In the genomic region with DNA sequence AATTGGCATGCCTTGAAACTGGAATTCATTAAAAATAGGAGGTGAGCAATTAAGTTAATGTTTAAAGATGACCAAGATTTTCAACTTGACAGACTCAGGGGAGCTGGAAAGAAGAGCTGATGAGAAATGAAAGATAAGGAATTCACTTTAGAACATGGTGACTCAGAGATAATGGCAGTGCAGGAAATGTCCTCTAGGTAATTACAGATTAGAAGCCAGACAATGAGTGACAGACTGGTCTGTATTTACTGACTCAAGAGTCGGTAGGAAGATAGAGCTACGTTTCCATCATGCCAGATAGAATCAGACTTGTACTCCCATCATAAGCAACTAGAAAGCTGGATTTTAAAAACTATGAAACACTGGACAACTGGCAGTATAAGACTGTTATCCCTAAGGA, we compare ENCODE assay signal across 23 cellular contexts.
DNase-seq lines count a peak whose midpoint lies in the region; ATAC-seq, FAIRE-seq and TF ChIP-seq lines count a peak whose summit lies in the region.
"Had no signal": no experiment of that assay in that cellular context is flagged by ENCODE, and none has a peak within 500 bp of the region (broad histone marks: within the 10 kb centered on the region; RNA-seq: fewer than 3 reads in every experiment).

No MANE protein-coding gene starts in this region.

- no peaks in the 10 kb centered on the region for H3K9me1 ChIP-seq in K562 (ENCODE audit: control insufficient read depth, insufficient read depth, low read length)

- H3K27me3 Mint-ChIP-seq in stimulated activated memory B cell treated with anti-CD40 and anti-IgM and Interleukin-4, amounts not matched to agents 10 μg/mL and 1 μg/mL and 100 μg/mL, for 72 hours = no peaks in the 10 kb centered on the region

- BruUV-seq in K562 (replicated peaks; lab: Mats Ljungman, UMichigan) = no TSS peak

- CTCF ChIA-PET in K562 (lab: Yijun Ruan, JAX; ENCODE audit: low intra/inter-chr PET ratio) = no interaction called here

- FAIRE-seq in K562 (lab: Jason Lieb, UNC) = no peak
- FAIRE-seq: A204.1, GM12878, H54 had no signal

- H3K4me3 ChIP-seq in K562 = no peak overlapping the region
- no peak overlapping the region for H3K4me3 ChIP-seq in neural cell (ENCODE audit: low read length)
- H3K4me3 ChIP-seq in ascending aorta = no peak overlapping the region
- H3K4me3 ChIP-seq: GM12878, GM23338 had no signal

- no peak overlapping the region for H3K27ac Mint-ChIP-seq in stimulated activated memory B cell treated with anti-CD40 and anti-IgM and Interleukin-4, amounts not matched to agents 10 μg/mL and 1 μg/mL and 100 μg/mL, for 72 hours
- H3K27ac Mint-ChIP-seq: CD4-positive, CD25-positive, alpha-beta regulatory T cell; CD8-positive, alpha-beta memory T cell; GM23338 had no signal

- TF ChIP-seq EP300 in K562 (IDR thresholded peaks at IDR 0.05; ENCODE audit: low read length) (no peak), neural cell (conservative IDR thresholded peaks at IDR 0.05; ENCODE audit: poor library complexity, severe bottlenecking) (no peak)

- H3K9ac ChIP-seq in K562 (ENCODE audit: insufficient read depth in 1 of 2, low read depth in 2 of 2, low read length in 2 of 2) = no peak overlapping the region
- no peak overlapping the region for H3K9ac ChIP-seq in neural cell (ENCODE audit: low read length)

- H3K9me2 ChIP-seq in neural cell (ENCODE audit: insufficient read depth, low read length) = no peaks in the 10 kb centered on the region

- ATAC-seq in K562 (no peak), HG03159 (IDR thresholded peaks at IDR 0.05; ENCODE audit: unreplicated experiment) (no peak)
- ATAC-seq in stimulated activated memory B cell treated with anti-CD40 and anti-IgM and Interleukin-4, amounts not matched to agents 10 μg/mL and 1 μg/mL and 100 μg/mL, for 72 hours = no peak
- ATAC-seq: GM12878, GM23338 had no signal

- intact Hi-C loops in K562 (cut with micrococcal nuclease) (no loop called here), ascending aorta (cut with DNase I) (no loop called here)

- H4K20me1 ChIP-seq in K562 (replicated peaks; ENCODE audit: control insufficient read depth, insufficient read depth, low read length) (no peaks in the 10 kb centered on the region), neural cell (ENCODE audit: insufficient read depth) (no peaks in the 10 kb centered on the region)

- no peaks in the 10 kb centered on the region for H3F3A ChIP-seq in neural cell (ENCODE audit: insufficient read depth, low read length, poor library complexity, severe bottlenecking)

- no peaks in the 10 kb centered on the region for H3K4me1 Mint-ChIP-seq in stimulated activated memory B cell treated with anti-CD40 and anti-IgM and Interleukin-4, amounts not matched to agents 10 μg/mL and 1 μg/mL and 100 μg/mL, for 72 hours
- H3K4me1 Mint-ChIP-seq: CD8-positive, alpha-beta memory T cell; GM23338 had no signal

- TF ChIP-seq CTCF in K562 (IDR thresholded peaks at IDR 0.05 in 2 of 3, conservative IDR thresholded peaks at IDR 0.05 in 1 of 3; ENCODE audit: insufficient read depth in 2 of 3, low read depth in 1 of 3, low read length in 3 of 3) = no peak
- no peak for TF ChIP-seq CTCF in neural cell (IDR thresholded peaks at IDR 0.05; ENCODE audit: poor library complexity, severe bottlenecking)
- TF ChIP-seq CTCF in ascending aorta (IDR thresholded peaks at IDR 0.05) = no peak

- WGBS in K562 (ENCODE audit: insufficient coverage, low coverage, missing lambda C conversion rate) = 0% methylated on average over 2 of the region's 2 CpGs

- no peak for TF ChIP-seq POLR2A in K562 (conservative IDR thresholded peaks at IDR 0.05)

- no peaks in the 10 kb centered on the region for H3K36me3 ChIP-seq in K562 (ENCODE audit: control insufficient read depth, insufficient read depth, low read length)
- H3K36me3 ChIP-seq in neural cell (ENCODE audit: insufficient read depth, low read length) = no peaks in the 10 kb centered on the region
- H3K36me3 ChIP-seq in ascending aorta = no peaks in the 10 kb centered on the region
- H3K36me3 ChIP-seq: BE2C had no signal

- H3K4me1 ChIP-seq in K562 (replicated peaks in 1 of 2; ENCODE audit: control insufficient read depth in 2 of 2, insufficient read depth in 2 of 2, low read length in 2 of 2) (no peaks in the 10 kb centered on the region), ascending aorta (no peaks in the 10 kb centered on the region)
- H3K4me1 ChIP-seq: BE2C had no signal

- H3K27ac ChIP-seq in K562 (ENCODE audit: extremely low read depth, low read depth, low read length) (no peak overlapping the region), neural cell (ENCODE audit: low read length) (no peak overlapping the region), ascending aorta (no peak overlapping the region)
- H3K27ac ChIP-seq: HL-60 had no signal

- H3K9me3 Mint-ChIP-seq in stimulated activated memory B cell treated with anti-CD40 and anti-IgM and Interleukin-4, amounts not matched to agents 10 μg/mL and 1 μg/mL and 100 μg/mL, for 72 hours = peaks cover 7% of the 10 kb centered on the region

- H3K27me3 ChIP-seq in K562 (ENCODE audit: control insufficient read depth in 2 of 2, insufficient read depth in 2 of 2, low read length in 2 of 2) = no peaks in the 10 kb centered on the region
- no peaks in the 10 kb centered on the region for H3K27me3 ChIP-seq in neural cell (ENCODE audit: insufficient read depth, low read depth, low read length)
- no peaks in the 10 kb centered on the region for H3K27me3 ChIP-seq in ascending aorta
- H3K27me3 ChIP-seq: BE2C had no signal

- H3K79me2 ChIP-seq in K562 (ENCODE audit: control insufficient read depth, insufficient read depth, low read length) (no peaks in the 10 kb centered on the region), neural cell (replicated peaks; ENCODE audit: insufficient read depth, low read length) (no peaks in the 10 kb centered on the region)

- H3K4me2 ChIP-seq in K562 (ENCODE audit: insufficient read depth, low read length) = no peak overlapping the region
- no peak overlapping the region for H3K4me2 ChIP-seq in neural cell (ENCODE audit: low read length)
- H3K4me2 ChIP-seq: GM23338 had no signal

- no peaks in the 10 kb centered on the region for H3K9me3 ChIP-seq in K562 (replicated peaks; ENCODE audit: control insufficient read depth, insufficient read depth, low read depth, low read length)
- peaks cover 4% of the 10 kb centered on the region for H3K9me3 ChIP-seq in neural cell (ENCODE audit: low read length)
- H3K9me3 ChIP-seq in ascending aorta = no peaks in the 10 kb centered on the region
- H3K9me3 ChIP-seq: BE2C had no signal

- H3K36me3 Mint-ChIP-seq in stimulated activated memory B cell treated with anti-CD40 and anti-IgM and Interleukin-4, amounts not matched to agents 10 μg/mL and 1 μg/mL and 100 μg/mL, for 72 hours = no peaks in the 10 kb centered on the region
- H3K36me3 Mint-ChIP-seq: CD4-positive, CD25-positive, alpha-beta regulatory T cell; CD8-positive, alpha-beta memory T cell had no signal

- POLR2A ChIA-PET in K562 (lab: Yijun Ruan, JAX) = interaction anchor here (0.7 kb wide), 1 partner anchor 947 kb away, joined by 3 read pairs; no protein-coding TSS in a partner anchor

- TF ChIP-seq RAD21 in K562 (CRISPR knock-in tag; conservative IDR thresholded peaks at IDR 0.05 in 1 of 2, IDR thresholded peaks at IDR 0.05 in 1 of 2) (no peak), neural cell (conservative IDR thresholded peaks at IDR 0.05) (no peak)

- no peak overlapping the region for H3K4me3 Mint-ChIP-seq in stimulated activated memory B cell treated with anti-CD40 and anti-IgM and Interleukin-4, amounts not matched to agents 10 μg/mL and 1 μg/mL and 100 μg/mL, for 72 hours
- H3K4me3 Mint-ChIP-seq: CD8-positive, alpha-beta memory T cell; GM23338 had no signal

- H2AFZ ChIP-seq in K562 (ENCODE audit: low read depth, low read length) (no peak overlapping the region), neural cell (ENCODE audit: low read depth, low read length) (no peak overlapping the region)
- H2AFZ ChIP-seq: GM23338 had no signal

- in situ Hi-C loops in K562 (cut with MboI) = no loop called here

- DNase-seq in RPMI7951 (ENCODE audit: low read depth) (peak; percentile 8), K562 (ENCODE audit: extremely low read depth in 1 of 4, low spot score in 3 of 4) (peak in 1 of 4 experiments; percentile 5), islet precursor cell (peak; percentile 53), ascending aorta (ENCODE audit: low spot score in 2 of 2) (no peak)
- DNase-seq: ACHN; BE2C; C1 segment of cervical spinal cord; CD4-positive, CD25-positive, alpha-beta regulatory T cell; CD8-positive, alpha-beta memory T cell; COR-L47; DMS 273 treated with DMSO at 0.1 percent for 48 hours; DMS53; DND-41; EL; HCEC 1CT had no signal

TF ChIP-seq in K562, 482 proteins besides CTCF, POLR2A, EP300 and RAD21 (continues in another document):
- TF ChIP-seq, protein P1, sequence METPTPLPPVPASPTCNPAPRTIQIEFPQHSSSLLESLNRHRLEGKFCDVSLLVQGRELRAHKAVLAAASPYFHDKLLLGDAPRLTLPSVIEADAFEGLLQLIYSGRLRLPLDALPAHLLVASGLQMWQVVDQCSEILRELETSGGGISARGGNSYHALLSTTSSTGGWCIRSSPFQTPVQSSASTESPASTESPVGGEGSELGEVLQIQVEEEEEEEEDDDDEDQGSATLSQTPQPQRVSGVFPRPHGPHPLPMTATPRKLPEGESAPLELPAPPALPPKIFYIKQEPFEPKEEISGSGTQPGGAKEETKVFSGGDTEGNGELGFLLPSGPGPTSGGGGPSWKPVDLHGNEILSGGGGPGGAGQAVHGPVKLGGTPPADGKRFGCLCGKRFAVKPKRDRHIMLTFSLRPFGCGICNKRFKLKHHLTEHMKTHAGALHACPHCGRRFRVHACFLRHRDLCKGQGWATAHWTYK (CRISPR knock-in tag; IDR thresholded peaks at IDR 0.05) = no peak

TF ChIP-seq in neural cell, 6 proteins besides CTCF, POLR2A, EP300 and RAD21 (continues in another document):
- TF ChIP-seq POLR2AphosphoS5 (IDR thresholded peaks at IDR 0.05) = peak; percentile 45

Comparison
In these comparisons a context has a peak if more than half of its experiments do, and no peak if none do; other contexts are left out.
1. DNase-seq: peak in RPMI7951 (single experiment) and islet precursor cell (single experiment); none in ascending aorta (0 of 2).